ENCODE assay signal across 8 cellular contexts in genomic region chr12:80083892-80084614, GRCh38. TPM values are rescaled to one million over a fixed set of nuclear protein-coding genes. Genes with fewer than 3 reads are reported as not detected.
A peak's percentile ranks its signal among the peaks of the same experiment; 100 is the strongest.
DNase-seq lines count a peak whose midpoint lies in the region; ATAC-seq lines count a peak whose summit lies in the region.
"Not testable (repeated sequence)": the region's sequence is repeated elsewhere in the genome, so short reads cannot be mapped to it uniquely, and the experiment has no call there.

No MANE protein-coding gene starts in this region.

- peaks cover 3 to 43% (median 41%) of the 10 kb centered on the region in 8 donors for H3K9me3 Mint-ChIP-seq in CD4-positive, alpha-beta memory T cell

- peaks cover 13 to 29% (median 20%) of the 10 kb centered on the region in 4 donors for H3K4me1 Mint-ChIP-seq in CD4-positive, alpha-beta memory T cell

- not testable (repeated sequence) for H3K36me3 ChIP-seq in CD4-positive, alpha-beta memory T cell (ENCODE audit: insufficient read depth, low read length); NT2/D1 (ENCODE audit: insufficient read depth, insufficient read length, low read length)

- intact Hi-C loops in CD4-positive, alpha-beta memory T cell (cut with micrococcal nuclease); left colon (cut with DNase I, micrococcal nuclease): not testable (repeated sequence)

- not testable (repeated sequence) for H3K27me3 ChIP-seq in CD4-positive, alpha-beta memory T cell (ENCODE audit: insufficient read depth, low read length); NT2/D1 (ENCODE audit: insufficient read depth, insufficient read length)

- H3K9ac ChIP-seq in NT2/D1 (ENCODE audit: insufficient read length, low read depth) = not testable (repeated sequence)

- DNase-seq in CD4-positive, alpha-beta memory T cell = peak; percentile 59 to 75 (median 70)
- DNase-seq in NT2/D1 (ENCODE audit: low read depth, low spot score) = peak; percentile 18
- DNase-seq in activated CD4-positive, alpha-beta T cell treated with anti-CD3 and anti-CD28 coated beads, Interleukin-2, amount 50 U/mL, for 4 hours = peak; percentile 3 to 10
- peak; percentile 7 for DNase-seq in activated gamma-delta T cell treated with anti-CD3 and anti-CD28 coated beads, Interleukin-2, amount 50 U/mL, for 16 hours (ENCODE audit: low read depth)
- DNase-seq in left colon = peak in 1 of 2 donors; percentile 8
- peak; percentile 11 for DNase-seq in stimulated activated CD8-positive, alpha-beta memory T cell treated with anti-CD3 and anti-CD28 coated beads, Interleukin-12 subunit alpha, Interleukin-12 subunit beta, amount 100 ng/mL, for 1 hour (ENCODE audit: low read depth)

- H3K4me3 ChIP-seq in CD4-positive, alpha-beta memory T cell (ENCODE audit: low read length in 2 of 2) = peak overlapping the region; percentile 34 to 39
- not testable (repeated sequence) for H3K4me3 ChIP-seq in NT2/D1 (ENCODE audit: insufficient read length, low read depth)

- not testable (repeated sequence) for H3K27me3 Mint-ChIP-seq in CD4-positive, alpha-beta memory T cell

- peaks cover 19% of the 10 kb centered on the region for H3K4me1 ChIP-seq in CD4-positive, alpha-beta memory T cell (ENCODE audit: insufficient read depth, low read length)
- not testable (repeated sequence) for H3K4me1 ChIP-seq in NT2/D1 (ENCODE audit: insufficient read depth, insufficient read length)

- POLR2A ChIA-PET in CD4-positive, alpha-beta memory T cell (lab: Charles Lee; ENCODE audit: partially characterized antibody) = interaction anchor here (0.6 to 1.3 kb wide), 3 partner anchors 14 to 37 kb away, joined by 3 read pairs; no protein-coding TSS in a partner anchor

- CTCF ChIA-PET in CD4-positive, alpha-beta memory T cell (lab: Charles Lee; ENCODE audit: partially characterized antibody) = interaction anchor here (1.0 to 1.2 kb wide), 3 partner anchors 10 to 149 kb away, joined by 3 to 4 read pairs (median 3); partner anchors contain the start of gene PPP1R12A

- peak overlapping the region; percentile 21 to 89 (median 70) for H3K27ac Mint-ChIP-seq in CD4-positive, alpha-beta memory T cell

- H3K36me3 Mint-ChIP-seq in CD4-positive, alpha-beta memory T cell = peaks cover 25 to 36% of the 10 kb centered on the region in 2 donors

- ATAC-seq in GM19455 (IDR thresholded peaks at IDR 0.05; ENCODE audit: unreplicated experiment) (peak; percentile 76), HG03039 (IDR thresholded peaks at IDR 0.05; ENCODE audit: unreplicated experiment) (peak; percentile 65), left colon (peak; percentile 28)

- not testable (repeated sequence) for H3K27ac ChIP-seq in CD4-positive, alpha-beta memory T cell (ENCODE audit: low read depth, low read length)

- H3K9me3 ChIP-seq in CD4-positive, alpha-beta memory T cell (ENCODE audit: control insufficient read depth in 1 of 2, low read length in 2 of 2) = not testable (repeated sequence)
- peaks cover 13% of the 10 kb centered on the region; the same call in 1 of the 2 replicates for H3K9me3 ChIP-seq in NT2/D1 (ENCODE audit: insufficient read depth, low read length)

- H3K4me3 Mint-ChIP-seq in CD4-positive, alpha-beta memory T cell = peak overlapping the region in 7 of 8 donors; percentile 63 to 88 (median 65)

RNA-seq across cellular contexts. Expression of gene OTOGL, which starts 15.3 kb away (rescaled TPM):
- not detected for total RNA-seq in CD4-positive, alpha-beta memory T cell
- polyA plus RNA-seq in CD4-positive, alpha-beta memory T cell = not detected
- total RNA-seq in left colon = under 1 TPM in 1 of 2 donors, not detected in 1; 0.47 TPM
